8 cellular contexts compared by ENCODE assay signal in the genomic region with DNA sequence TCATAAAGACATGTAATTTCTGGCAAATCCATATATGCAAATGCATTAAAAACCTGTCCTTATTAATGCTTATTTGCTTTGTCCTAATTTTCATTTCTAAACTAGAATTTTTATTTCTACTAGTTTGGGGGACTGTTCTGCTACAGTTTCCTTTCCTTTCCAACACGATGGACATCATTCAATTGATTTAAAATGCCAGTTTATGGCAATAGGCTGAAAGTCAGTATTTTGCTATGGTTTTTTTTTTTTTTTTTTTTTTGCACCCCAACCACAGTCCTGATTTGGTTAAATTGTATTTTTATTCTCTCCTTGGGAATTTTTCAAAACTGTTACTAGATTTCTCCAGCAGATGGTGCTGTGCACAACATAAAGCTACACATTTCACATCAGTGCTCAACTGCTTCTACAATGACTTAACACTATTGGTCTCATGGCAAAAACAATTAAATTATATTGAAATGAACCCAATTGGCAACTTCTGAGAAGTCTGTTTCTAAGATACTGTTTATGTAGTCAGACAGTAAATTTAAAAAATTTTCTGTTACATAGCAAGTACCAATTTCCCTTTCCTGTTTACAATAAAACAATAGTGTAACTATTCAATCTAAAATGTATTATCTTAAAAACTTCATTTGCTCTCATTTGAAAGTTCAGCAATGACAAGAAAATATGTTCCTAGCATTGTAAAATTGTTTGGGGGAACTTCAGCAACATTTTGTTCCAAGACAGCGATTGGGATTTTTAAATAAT.
DNase-seq lines count a peak whose midpoint lies in the region; ATAC-seq, FAIRE-seq and TF ChIP-seq lines count a peak whose summit lies in the region.

No MANE protein-coding gene starts in this region.

- TF ChIP-seq CTCF in foreskin fibroblast (IDR thresholded peaks at IDR 0.05; ENCODE audit: low read depth, low read length) = peak; percentile 40

- ATAC-seq in T-helper 17 cell (peak; percentile 54), GM18907 (IDR thresholded peaks at IDR 0.05; ENCODE audit: unreplicated experiment) (no peak), GM18498 (IDR thresholded peaks at IDR 0.05; ENCODE audit: unreplicated experiment) (no peak)

- H3K4me3 Mint-ChIP-seq in T-helper 17 cell = no peak overlapping the region

- H3K27me3 Mint-ChIP-seq in T-helper 17 cell = no peaks in the 10 kb centered on the region

- peaks cover 2% of the 10 kb centered on the region for H3K4me1 Mint-ChIP-seq in T-helper 17 cell

- FAIRE-seq in GM12891 (lab: Jason Lieb, UNC) = peak; percentile 33

- peak overlapping the region; percentile 8 for H3K27ac Mint-ChIP-seq in T-helper 17 cell

- no peak overlapping the region for H3K4me3 ChIP-seq in foreskin fibroblast (ENCODE audit: low read depth in 1 of 2, low read length in 2 of 2)

- in situ Hi-C loops in ACHN (cut with HindIII; ENCODE audit: low pct_ligation_motif_present, low pct_unique_long_range_greater_than_20kb, low sequenced_read_pairs) = loop anchor here (25.0 kb wide), 1 partner anchor 112 kb away; no protein-coding TSS in a partner anchor

- H3K36me3 Mint-ChIP-seq in T-helper 17 cell (ENCODE audit: low read depth) = peaks cover 2% of the 10 kb centered on the region

- TF ChIP-seq POLR2A in GM12891 (IDR thresholded peaks at IDR 0.05; ENCODE audit: low read depth, low read length) = no peak

- H3K9me3 ChIP-seq in T-helper 17 cell (ENCODE audit: control insufficient read depth, low read length, poor library complexity, severe bottlenecking) = no peaks in the 10 kb centered on the region

- peak; percentile 82 for DNase-seq in ACHN
- DNase-seq in GM12891 (ENCODE audit: insufficient read length, low spot score) = no peak
- DNase-seq in LHCN-M2 (ENCODE audit: low read depth) = peak; percentile 60
- no peak for DNase-seq in T-helper 17 cell
- peak; percentile 27 to 71 for DNase-seq in foreskin fibroblast
- DNase-seq in non-pigmented ciliary epithelial cell (ENCODE audit: low read depth) = peak; percentile 20

TF ChIP-seq in GM12891, 5 proteins besides CTCF, POLR2A, EP300 and RAD21:
- TF ChIP-seq TAF1 (IDR thresholded peaks at IDR 0.05; ENCODE audit: low read depth, low read length) (no peak), POU2F2 (IDR thresholded peaks at IDR 0.05; ENCODE audit: low read depth, low read length) (no peak), POLR2AphosphoS5 (IDR thresholded peaks at IDR 0.05; ENCODE audit: low read depth, low read length) (no peak), PAX5 (IDR thresholded peaks at IDR 0.05; ENCODE audit: insufficient read depth, low read length, severe bottlenecking) (no peak), SPI1 (IDR thresholded peaks at IDR 0.05; ENCODE audit: low read depth, low read length) (no peak)

Comparison
In these comparisons a context has a peak if more than half of its experiments do, and no peak if none do; other contexts are left out.
1. DNase-seq: peak in ACHN (single experiment), LHCN-M2 (single experiment), foreskin fibroblast (2 of 2) and non-pigmented ciliary epithelial cell (single experiment); none in GM12891 (single experiment) and T-helper 17 cell (0 of 3).